ENCODE assay signal across 17 cellular contexts in the genomic region with DNA sequence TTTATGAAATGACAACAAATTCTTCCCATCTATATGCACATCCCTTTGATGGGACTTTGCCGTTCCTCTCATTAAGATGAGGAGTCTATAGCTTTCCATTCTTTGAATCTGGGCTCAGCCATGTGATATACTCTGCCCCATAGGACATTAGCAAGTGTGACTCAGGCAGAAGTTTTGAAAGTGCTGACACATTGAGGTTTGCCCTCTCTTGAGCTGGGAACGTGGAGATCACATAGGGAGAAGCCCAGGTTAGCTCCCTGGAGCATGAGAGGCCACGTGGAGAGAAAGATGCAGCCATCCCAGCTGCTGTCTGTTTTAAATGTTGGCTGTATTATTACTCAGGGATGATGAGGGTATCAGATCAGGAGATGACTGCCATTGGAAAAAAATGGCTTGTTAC.
DNase-seq lines count a peak whose midpoint lies in the region; ATAC-seq and TF ChIP-seq lines count a peak whose summit lies in the region.
"Had no signal": no experiment of that assay in that cellular context is flagged by ENCODE, and none has a peak within 500 bp of the region (broad histone marks: within the 10 kb centered on the region; RNA-seq: fewer than 3 reads in every experiment).

No MANE protein-coding gene starts in this region.

- peaks cover 10% of the 10 kb centered on the region for H3K4me1 ChIP-seq in adipocyte (ENCODE audit: control insufficient read depth, insufficient read depth, low read length)
- H3K4me1 ChIP-seq in trophoblast cell (ENCODE audit: control insufficient read depth in 1 of 2, insufficient read depth in 2 of 2, low read length in 2 of 2): peaks cover 6 to 19% of the 10 kb centered on the region in 2 experiments
- H3K4me1 ChIP-seq: gastrocnemius medialis, spleen had no signal

- H4K91ac ChIP-seq in trophoblast cell (ENCODE audit: low read depth, low read length): no peak overlapping the region

- H3K36me3 ChIP-seq in adipocyte (ENCODE audit: control insufficient read depth, insufficient read depth, low read length, severe bottlenecking): no peaks in the 10 kb centered on the region
- H3K36me3 ChIP-seq in trophoblast cell (ENCODE audit: control insufficient read depth in 1 of 2, insufficient read depth in 2 of 2, low read length in 2 of 2): no peaks in the 10 kb centered on the region
- H3K36me3 ChIP-seq: gastrocnemius medialis, ovary, spleen had no signal

- no peaks in the 10 kb centered on the region for H3K79me2 ChIP-seq in trophoblast cell (ENCODE audit: control insufficient read depth, insufficient read depth, low read length, poor library complexity)

- ATAC-seq in GM18517 (IDR thresholded peaks at IDR 0.05; ENCODE audit: unreplicated experiment): no peak
- ATAC-seq in GM18505 (IDR thresholded peaks at IDR 0.05; ENCODE audit: unreplicated experiment): no peak
- ATAC-seq: activated CD4-positive, alpha-beta T cell treated with anti-CD3 and anti-CD28 coated beads for 36 hours; gastrocnemius medialis had no signal

- H3K4ac ChIP-seq in trophoblast cell (ENCODE audit: low read depth, low read length): no peak overlapping the region

- peak overlapping the region; percentile 27; the same call in 1 of the 2 replicates for H3K4me3 Mint-ChIP-seq in HFFc6
- H3K4me3 Mint-ChIP-seq: activated CD4-positive, alpha-beta T cell treated with anti-CD3 and anti-CD28 coated beads for 36 hours; immature natural killer cell; mesothelial cell of epicardium had no signal

- no peak overlapping the region for H3K14ac ChIP-seq in trophoblast cell (ENCODE audit: low read length)

- H3K4me1 Mint-ChIP-seq in HFFc6 (ENCODE audit: low read depth): peaks cover 64% of the 10 kb centered on the region
- H3K4me1 Mint-ChIP-seq: activated CD4-positive, alpha-beta T cell treated with anti-CD3 and anti-CD28 coated beads for 36 hours; immature natural killer cell had no signal

- DNase-seq in A172 (ENCODE audit: low spot score): peak; percentile 74
- DNase-seq in HFFc6: peak; percentile 83
- peak; percentile 50 for DNase-seq in adipocyte (ENCODE audit: low read depth)
- DNase-seq in fibroblast of pulmonary artery (ENCODE audit: low read depth): peak; percentile 57
- DNase-seq in stimulated activated naive CD4-positive, alpha-beta T cell treated with Interleukin-2 at 50 U/mL for 16 hours (lab: John Stamatoyannopoulos, UW): no peak
- no peak for DNase-seq in trophoblast cell
- DNase-seq: activated CD4-positive, alpha-beta T cell treated with anti-CD3 and anti-CD28 coated beads for 36 hours; Caco-2; gastrocnemius medialis; immature natural killer cell; NCI-H1092; NCI-H510A treated with DMSO at 0.1 percent for 48 hours; ovary; spleen had no signal

- no peak overlapping the region for H2BK120ac ChIP-seq in trophoblast cell (ENCODE audit: insufficient read depth, low read length, poor library complexity)

- H3K9ac ChIP-seq in adipocyte (ENCODE audit: low read length): no peak overlapping the region
- no peak overlapping the region for H3K9ac ChIP-seq in trophoblast cell (ENCODE audit: low read length)

- H2BK5ac ChIP-seq in trophoblast cell (ENCODE audit: low read depth, low read length, poor library complexity): no peak overlapping the region

- TF ChIP-seq POLR2A in GM18505 (IDR thresholded peaks at IDR 0.05; ENCODE audit: borderline replicate concordance, extremely low read depth, insufficient read depth, insufficient read length): no peak

- peak overlapping the region; percentile 93 for H3K27ac Mint-ChIP-seq in HFFc6
- H3K27ac Mint-ChIP-seq: activated CD4-positive, alpha-beta T cell treated with anti-CD3 and anti-CD28 coated beads for 36 hours; immature natural killer cell; mesothelial cell of epicardium had no signal

- H3K4me3 ChIP-seq in adipocyte (ENCODE audit: low read length): no peak overlapping the region
- no peak overlapping the region for H3K4me3 ChIP-seq in fibroblast of pulmonary artery (replicated peaks; ENCODE audit: low read depth, low read length)
- H3K4me3 ChIP-seq in trophoblast cell (ENCODE audit: low read depth, low read length): no peak overlapping the region
- H3K4me3 ChIP-seq: gastrocnemius medialis, ovary, spleen had no signal

- TF ChIP-seq CTCF in HFFc6 (IDR thresholded peaks at IDR 0.05) (no peak), fibroblast of pulmonary artery (IDR thresholded peaks at IDR 0.05; ENCODE audit: low read length, missing control alignments) (no peak)

- H3K36me3 Mint-ChIP-seq in HFFc6 (ENCODE audit: low read depth): peaks cover 19% of the 10 kb centered on the region
- H3K36me3 Mint-ChIP-seq: immature natural killer cell, mesothelial cell of epicardium had no signal

- peaks cover 2% of the 10 kb centered on the region; the same call in 1 of the 2 replicates for H3K27me3 Mint-ChIP-seq in HFFc6 (ENCODE audit: insufficient read depth)
- H3K27me3 Mint-ChIP-seq: activated CD4-positive, alpha-beta T cell treated with anti-CD3 and anti-CD28 coated beads for 36 hours had no signal

- H3K9me3 ChIP-seq in adipocyte (ENCODE audit: control insufficient read depth, low read length) (no peaks in the 10 kb centered on the region), trophoblast cell (ENCODE audit: insufficient read depth, low read depth, low read length) (no peaks in the 10 kb centered on the region)
- H3K9me3 ChIP-seq: Caco-2, gastrocnemius medialis, ovary, spleen had no signal

- WGBS in trophoblast cell (ENCODE audit: extremely low coverage, insufficient coverage, insufficient read length): no CpG with 5 or more reads among the region's 3 CpGs

- no peak overlapping the region for H2AK5ac ChIP-seq in trophoblast cell (ENCODE audit: low read length)

- H2AFZ ChIP-seq in trophoblast cell (ENCODE audit: insufficient read depth, low read length, poor library complexity): no peak overlapping the region

- H3K9me3 Mint-ChIP-seq in HFFc6: no peaks in the 10 kb centered on the region
- H3K9me3 Mint-ChIP-seq: mesothelial cell of epicardium had no signal

- no peak overlapping the region for H4K8ac ChIP-seq in trophoblast cell (ENCODE audit: low read depth, low read length)

- H3K79me1 ChIP-seq in trophoblast cell (ENCODE audit: low read length): no peaks in the 10 kb centered on the region

- no peak overlapping the region for H3K18ac ChIP-seq in trophoblast cell (ENCODE audit: low read length)

- H3K27me3 ChIP-seq in adipocyte (replicated peaks; ENCODE audit: control insufficient read depth, insufficient read depth, low read length) (no peaks in the 10 kb centered on the region), trophoblast cell (ENCODE audit: insufficient read depth, low read length) (no peaks in the 10 kb centered on the region)
- H3K27me3 ChIP-seq: gastrocnemius medialis, ovary, spleen had no signal

- H3K27ac ChIP-seq in trophoblast cell (ENCODE audit: low read depth, low read length): no peak overlapping the region
- H3K27ac ChIP-seq: gastrocnemius medialis, ovary, spleen had no signal

- H3K23ac ChIP-seq in trophoblast cell (ENCODE audit: low read length): no peak overlapping the region

- no peak overlapping the region for H4K12ac ChIP-seq in trophoblast cell (ENCODE audit: low read depth, low read length)

- H3K4me2 ChIP-seq in trophoblast cell (ENCODE audit: low read length): no peak overlapping the region

- no peak overlapping the region for H2BK12ac ChIP-seq in trophoblast cell (ENCODE audit: low read length)

Comparison
In these comparisons a context has a peak if more than half of its experiments do, and no peak if none do; other contexts are left out.
1. DNase-seq: peak in A172 (single experiment), HFFc6 (single experiment), adipocyte (single experiment) and fibroblast of pulmonary artery (single experiment); none in stimulated activated naive CD4-positive, alpha-beta T cell treated with Interleukin-2 at 50 U/mL for 16 hours (single experiment) and trophoblast cell (0 of 2).